Comparison of ENCODE assay signal across 14 cellular contexts in genomic region chr10:114151486-114151885, GRCh38. TPM values are rescaled to one million over a fixed set of nuclear protein-coding genes. Genes with fewer than 3 reads are reported as not detected.
DNase-seq lines count a peak whose midpoint lies in the region; ATAC-seq and TF ChIP-seq lines count a peak whose summit lies in the region.
"Had no signal": no experiment of that assay in that cellular context is flagged by ENCODE, and none has a peak within 500 bp of the region (broad histone marks: within the 10 kb centered on the region; RNA-seq: fewer than 3 reads in every experiment).

No MANE protein-coding gene starts in this region.

- TF ChIP-seq CTCF in choroid plexus epithelial cell (conservative IDR thresholded peaks at IDR 0.05; ENCODE audit: low read depth, low read length) = no peak
- no peak for TF ChIP-seq CTCF in osteoblast (IDR thresholded peaks at IDR 0.05; ENCODE audit: extremely low read depth, low read depth, low read length)

- DNase-seq in DMS53 treated with DMSO at 0.1 percent for 48 hours (lab: John Stamatoyannopoulos, UW; ENCODE audit: unreplicated experiment) (peak; percentile 17), LoVo (ENCODE audit: low spot score) (peak; percentile 26), choroid plexus epithelial cell (ENCODE audit: low read depth) (peak; percentile 82), osteoblast (ENCODE audit: insufficient read length, low spot score, missing footprints) (peak; percentile 54), D341Med (ENCODE audit: low spot score) (no peak), activated gamma-delta T cell (lab: John Stamatoyannopoulos, UW) (no peak), ureter (ENCODE audit: low spot score) (no peak)
- DNase-seq: activated CD4-positive, CD25-positive, alpha-beta regulatory T cell; activated naive CD4-positive, alpha-beta T cell treated with anti-CD3 and anti-CD28 coated beads, Interleukin-2, amount 50 U/mL, for 16 hours; DMS153; erythroblast; NCI-H146 had no signal

- H3K79me2 ChIP-seq in osteoblast (ENCODE audit: insufficient read depth, low read length) = no peaks in the 10 kb centered on the region

- no peaks in the 10 kb centered on the region for H3K9me3 ChIP-seq in osteoblast (ENCODE audit: low read depth, low read length)

- H4K20me1 ChIP-seq in osteoblast (ENCODE audit: insufficient read depth, low read length) = no peaks in the 10 kb centered on the region

- no peak for ATAC-seq in HG02798 (IDR thresholded peaks at IDR 0.05; ENCODE audit: poor library complexity, unreplicated experiment)

- no peak overlapping the region for H3K4me3 ChIP-seq in choroid plexus epithelial cell (ENCODE audit: low read depth, low read length)
- H3K4me3 ChIP-seq in osteoblast (ENCODE audit: insufficient read depth, low read length) = no peak overlapping the region
- H3K4me3 ChIP-seq: lung had no signal

- H3K36me3 ChIP-seq in osteoblast (ENCODE audit: insufficient read depth, low read length) = peaks cover 7% of the 10 kb centered on the region

- peak overlapping the region; percentile 6 for H3K4me2 ChIP-seq in osteoblast (ENCODE audit: insufficient read depth, low read length)

- no peaks in the 10 kb centered on the region for H3K27me3 ChIP-seq in osteoblast (ENCODE audit: insufficient read depth, low read length)

- H3K4me1 ChIP-seq in osteoblast (ENCODE audit: insufficient read depth, low read length) = peaks cover 6% of the 10 kb centered on the region

- peak overlapping the region; percentile 10 for H3K27ac ChIP-seq in osteoblast (ENCODE audit: low read depth, low read length)

- H2AFZ ChIP-seq in osteoblast (ENCODE audit: low read length) = no peak overlapping the region

RNA-seq across cellular contexts. Expression of gene CCDC186, which starts 22.5 kb away (rescaled TPM):
- total RNA-seq in osteoblast (17.0 and 18.0 TPM in 2 replicates), ureter (30.7 TPM)

RNA-seq across cellular contexts. Expression of gene TDRD1, which starts 27.7 kb away (rescaled TPM):
- total RNA-seq in osteoblast (0.59 and 0.72 TPM in 2 replicates), ureter (0.23 TPM)

Comparison
In these comparisons a context has a peak if more than half of its experiments do, and no peak if none do; other contexts are left out.
1. DNase-seq: peak in DMS53 treated with DMSO at 0.1 percent for 48 hours (single experiment), LoVo (single experiment), choroid plexus epithelial cell (single experiment) and osteoblast (single experiment); none in D341Med (single experiment), activated gamma-delta T cell (single experiment) and ureter (single experiment).